ENCODE assay signal across 8 cellular contexts in the genomic region with DNA sequence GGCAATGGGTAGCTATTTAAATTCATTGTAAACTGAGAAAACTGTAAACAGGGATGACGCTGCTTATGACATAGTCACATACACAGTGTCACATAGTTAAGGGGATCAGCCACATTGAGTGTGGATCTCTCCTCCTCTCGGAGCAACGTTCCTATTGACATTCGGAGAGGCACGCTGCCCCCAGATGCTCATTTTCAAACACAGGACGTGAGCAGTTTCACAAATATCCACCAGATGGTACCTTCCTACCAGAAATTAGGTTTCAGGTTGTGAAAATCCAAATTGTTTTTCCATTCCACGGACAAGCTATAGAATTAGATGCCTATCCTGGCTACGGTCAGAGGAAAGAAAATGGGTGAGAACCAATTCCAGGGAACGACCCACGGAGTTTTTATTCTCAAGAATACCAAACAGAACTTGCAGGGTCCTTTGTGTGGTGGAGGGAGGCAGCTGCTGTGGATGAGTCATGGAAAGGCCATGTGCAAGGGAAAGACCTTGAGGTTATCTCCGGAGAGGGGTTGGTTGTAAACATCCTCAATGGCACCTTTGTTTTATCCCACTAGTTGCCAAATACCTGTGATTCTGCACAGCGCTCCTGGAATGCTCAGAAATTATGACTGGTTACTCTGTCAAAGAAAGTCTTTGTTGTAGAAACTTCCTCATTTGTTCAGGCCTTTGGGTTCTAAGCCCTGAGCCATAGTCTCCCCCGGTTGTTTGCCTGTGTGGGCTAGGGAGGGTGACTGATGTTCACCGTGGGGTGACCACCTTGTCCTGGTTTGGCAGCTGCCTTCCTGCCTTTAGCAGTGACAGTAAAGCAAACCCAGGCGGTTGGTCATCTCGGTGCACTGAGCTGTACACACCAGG.
DNase-seq lines count a peak whose midpoint lies in the region; ATAC-seq and TF ChIP-seq lines count a peak whose summit lies in the region.

No MANE protein-coding gene starts in this region.

- WGBS in adrenal gland, 4 donors: 38 to 57% (median 45%) methylated on average over 15 to 16 of the region's 16 CpGs
- 42 to 46% methylated on average over 14 to 16 of the region's 16 CpGs for WGBS in esophagus squamous epithelium, 2 donors

- ATAC-seq in left lobe of liver: peak; percentile 59
- no peak for ATAC-seq in HG03521 (IDR thresholded peaks at IDR 0.05; ENCODE audit: unreplicated experiment)
- ATAC-seq in HG02885 (IDR thresholded peaks at IDR 0.05; ENCODE audit: poor library complexity, unreplicated experiment): no peak

- H3K36me3 ChIP-seq in Caco-2 (ENCODE audit: control insufficient read depth, insufficient read depth, low read length) (no peaks in the 10 kb centered on the region), adrenal gland (replicated peaks in 1 of 2) (no peaks in the 10 kb centered on the region), esophagus squamous epithelium (peaks cover 0 to 18% (median 0%) of the 10 kb centered on the region in 3 donors)

- H3K4me3 Mint-ChIP-seq in Caco-2 (ENCODE audit: unreplicated experiment): peak overlapping the region; percentile 63

- CTCF ChIA-PET in Caco-2 (lab: Charles Lee): interaction anchor here (0.7 to 3.0 kb wide), 9 partner anchors 8 to 598 kb away, joined by 3 to 48 read pairs (median 4); partner anchors contain the start of gene ACTR3

- no TSS peak for BruUV-seq in Caco-2 (replicated peaks; lab: Mats Ljungman, UMichigan)

- H3K36me3 Mint-ChIP-seq in Caco-2 (ENCODE audit: insufficient read depth, unreplicated experiment): peaks cover 26% of the 10 kb centered on the region

- DNase-seq in Caco-2 (peak; percentile 74 to 88), LoVo (ENCODE audit: low spot score) (peak; percentile 75), adrenal gland (peak in 6 of 7 donors; percentile 50 to 70 (median 64)), left lobe of liver (ENCODE audit: low spot score) (no peak), SIG-M5 treated with dmso at 0.1 percent for 504 hours (lab: John Stamatoyannopoulos, UW; ENCODE audit: unreplicated experiment) (no peak), esophagus squamous epithelium (lab: John Stamatoyannopoulos, UW) (no peak)

- no peaks in the 10 kb centered on the region for H3K27me3 Mint-ChIP-seq in Caco-2 (ENCODE audit: insufficient read depth, unreplicated experiment)

- H3K27ac Mint-ChIP-seq in Caco-2 (ENCODE audit: unreplicated experiment): peak overlapping the region; percentile 92

- no peaks in the 10 kb centered on the region for H3K27me3 ChIP-seq in Caco-2 (replicated peaks; ENCODE audit: control insufficient read depth, insufficient read depth, low read length)
- H3K27me3 ChIP-seq in adrenal gland: no peaks in the 10 kb centered on the region
- H3K27me3 ChIP-seq in esophagus squamous epithelium: no peaks in the 10 kb centered on the region

- peaks cover 16% of the 10 kb centered on the region for H3K4me1 Mint-ChIP-seq in Caco-2 (ENCODE audit: low read depth, unreplicated experiment)

- TF ChIP-seq CTCF in Caco-2 (IDR thresholded peaks at IDR 0.05; ENCODE audit: insufficient read depth in 1 of 2, low read depth in 1 of 2, low read length in 1 of 2, severe bottlenecking in 1 of 2, unreplicated experiment in 1 of 2) (peak; percentile 51 to 73), adrenal gland (IDR thresholded peaks at IDR 0.05) (peak in 5 of 6 experiments; percentile 53 to 75 (median 67)), esophagus squamous epithelium (IDR thresholded peaks at IDR 0.05) (peak in 3 of 6 experiments; percentile 16 to 44 (median 30))

- TF ChIP-seq POLR2A in adrenal gland (IDR thresholded peaks at IDR 0.05): no peak
- TF ChIP-seq POLR2A in esophagus squamous epithelium (IDR thresholded peaks at IDR 0.05): no peak

- no peaks in the 10 kb centered on the region for H3K9me3 Mint-ChIP-seq in Caco-2 (ENCODE audit: unreplicated experiment)

- H3K9me3 ChIP-seq in Caco-2 (no peaks in the 10 kb centered on the region), adrenal gland (replicated peaks in 1 of 3) (no peaks in the 10 kb centered on the region), esophagus squamous epithelium (peaks cover 0 to 9% (median 0%) of the 10 kb centered on the region in 3 donors)

- H3K4me3 ChIP-seq in Caco-2 (ENCODE audit: low read depth, low read length) (no peak overlapping the region), adrenal gland (no peak overlapping the region), esophagus squamous epithelium (no peak overlapping the region)

- POLR2A ChIA-PET in Caco-2 (lab: Charles Lee): interaction anchor here (1.0 kb wide), 1 partner anchor 573 kb away, joined by 3 read pairs; no protein-coding TSS in a partner anchor

- intact Hi-C loops in Caco-2 (cut with micrococcal nuclease; ENCODE audit: unreplicated experiment) (loop anchor here (1.0 to 5.0 kb wide), 9 partner anchors 28 to 664 kb away; no protein-coding TSS in a partner anchor), adrenal gland (cut with DNase I) (loop anchor here (5.0 kb wide), 1 partner anchor 574 kb away; no protein-coding TSS in a partner anchor), esophagus squamous epithelium (cut with DNase I) (no loop called here)

- H3K4me1 ChIP-seq in Caco-2: peaks cover 23% of the 10 kb centered on the region
- H3K4me1 ChIP-seq in adrenal gland (replicated peaks in 1 of 2): peaks cover 6 to 21% of the 10 kb centered on the region in 2 donors
- peaks cover 0 to 8% (median 0%) of the 10 kb centered on the region in 3 donors for H3K4me1 ChIP-seq in esophagus squamous epithelium

- H3K27ac ChIP-seq in adrenal gland (peak overlapping the region in 3 of 5 donors; percentile 11 to 63 (median 52)), esophagus squamous epithelium (no peak overlapping the region)

Comparison
In these comparisons a context has a peak if more than half of its experiments do, and no peak if none do; other contexts are left out.
1. DNase-seq: peak in Caco-2 (2 of 2), LoVo (single experiment) and adrenal gland (6 of 7); none in left lobe of liver (single experiment), SIG-M5 treated with dmso at 0.1 percent for 504 hours (single experiment) and esophagus squamous epithelium (single experiment).
2. H3K27ac ChIP-seq: peak in adrenal gland (3 of 5); none in esophagus squamous epithelium (0 of 4).